Comparison of ENCODE assay signal across 10 cellular contexts in the genomic region with DNA sequence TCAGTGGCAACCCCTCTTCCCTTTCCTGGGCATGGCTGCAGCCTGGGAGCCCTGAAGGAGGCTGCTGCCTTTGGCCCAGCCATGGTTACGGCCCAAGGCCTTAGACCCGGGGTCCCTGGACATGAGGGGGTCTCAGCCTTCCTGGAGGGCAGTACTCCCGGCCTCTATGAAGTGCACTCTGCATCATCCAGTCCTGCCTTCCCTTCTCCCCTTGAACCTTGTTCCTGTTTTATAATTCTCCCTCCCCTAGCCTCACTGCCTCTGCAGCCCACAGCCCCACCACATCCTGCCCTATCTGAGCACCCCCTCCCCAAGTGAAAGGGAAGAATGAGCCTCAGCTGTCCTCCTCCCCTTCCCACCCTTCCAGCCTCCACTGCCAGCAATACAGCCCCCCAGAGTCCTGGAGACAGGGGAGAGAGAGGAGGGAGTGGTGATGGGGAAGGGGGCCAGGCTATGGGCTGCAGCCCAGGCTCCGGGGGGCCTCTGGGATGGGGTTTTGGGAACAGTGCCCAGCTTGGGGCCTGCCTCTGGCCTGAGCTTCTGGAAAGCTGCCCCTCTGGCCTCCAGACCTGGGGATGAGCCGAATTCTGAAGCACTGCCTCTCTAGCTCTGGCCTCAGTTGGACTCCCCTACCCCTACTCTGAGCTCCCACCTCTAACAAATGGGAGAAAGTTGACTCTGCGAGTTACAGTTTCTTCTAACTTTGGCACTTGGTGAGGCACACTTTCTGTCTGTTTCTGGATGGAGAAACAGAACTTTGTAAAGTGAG. TPM values are rescaled to one million over a fixed set of nuclear protein-coding genes. Genes with fewer than 3 reads are reported as not detected.
DNase-seq lines count a peak whose midpoint lies in the region; ATAC-seq and TF ChIP-seq lines count a peak whose summit lies in the region.
"Had no signal": no experiment of that assay in that cellular context is flagged by ENCODE, and none has a peak within 500 bp of the region (broad histone marks: within the 10 kb centered on the region; RNA-seq: fewer than 3 reads in every experiment).

No MANE protein-coding gene starts in this region.

- H3K9me3 ChIP-seq in GM23248 (ENCODE audit: low read depth) (no peaks in the 10 kb centered on the region), right atrium auricular region (no peaks in the 10 kb centered on the region), PC-9 (ENCODE audit: insufficient read depth, low read depth) (no peaks in the 10 kb centered on the region)

- H3K4me3 ChIP-seq in GM23248 (no peak overlapping the region), right atrium auricular region (peak overlapping the region in 1 of 2 donors; percentile 8), PC-9 (no peak overlapping the region)

- CTCF ChIA-PET in activated CD8-positive, alpha-beta T cell treated with anti-CD3 and anti-CD28 coated beads for 36 hours (lab: Charles Lee) = interaction anchor here (1.1 to 22.4 kb wide), 7 partner anchors 10 to 195 kb away, joined by 3 to 336 read pairs (median 4); no protein-coding TSS in a partner anchor
- CTCF ChIA-PET in PC-9 (lab: Charles Lee) = interaction anchor here (1.2 kb wide), 1 partner anchor 21 kb away, joined by 3 read pairs; no protein-coding TSS in a partner anchor

- peaks cover 84% of the 10 kb centered on the region for H3K4me1 Mint-ChIP-seq in activated CD8-positive, alpha-beta T cell treated with anti-CD3 and anti-CD28 coated beads for 36 hours (ENCODE audit: low read depth)
- peaks cover 84% of the 10 kb centered on the region for H3K4me1 Mint-ChIP-seq in stimulated activated memory B cell treated with anti-CD40 and anti-IgM and Interleukin-4, amounts not matched to agents 10 μg/mL and 1 μg/mL and 100 μg/mL, for 72 hours

- H3K4me2 ChIP-seq in GM23248 (ENCODE audit: unreplicated experiment) (no peak overlapping the region), PC-9 (no peak overlapping the region)

- ATAC-seq in activated CD8-positive, alpha-beta T cell treated with anti-CD3 and anti-CD28 coated beads for 36 hours = no peak
- no peak for ATAC-seq in stimulated activated memory B cell treated with anti-CD40 and anti-IgM and Interleukin-4, amounts not matched to agents 10 μg/mL and 1 μg/mL and 100 μg/mL, for 72 hours
- ATAC-seq in HG03432 (IDR thresholded peaks at IDR 0.05; ENCODE audit: unreplicated experiment) (no peak), HG03175 (IDR thresholded peaks at IDR 0.05; ENCODE audit: unreplicated experiment) (no peak)
- ATAC-seq: PC-3 had no signal

- intact Hi-C loops in activated CD8-positive, alpha-beta T cell treated with anti-CD3 and anti-CD28 coated beads for 36 hours (cut with micrococcal nuclease) = no loop called here
- intact Hi-C loops in PC-9 (cut with micrococcal nuclease; ENCODE audit: unreplicated experiment) = no loop called here

- H3K4me3 Mint-ChIP-seq in activated CD8-positive, alpha-beta T cell treated with anti-CD3 and anti-CD28 coated beads for 36 hours = peak overlapping the region; percentile 46
- H3K4me3 Mint-ChIP-seq in stimulated activated memory B cell treated with anti-CD40 and anti-IgM and Interleukin-4, amounts not matched to agents 10 μg/mL and 1 μg/mL and 100 μg/mL, for 72 hours = no peak overlapping the region

- H3F3A ChIP-seq in GM23248 (ENCODE audit: insufficient read depth) (peaks cover 22% of the 10 kb centered on the region), PC-9 (ENCODE audit: insufficient read depth, low read depth) (no peaks in the 10 kb centered on the region)

- BruUV-seq in PC-9 (replicated peaks; lab: Mats Ljungman, UMichigan) = no TSS peak

- TF ChIP-seq CTCF in activated CD8-positive, alpha-beta T cell treated with anti-CD3 and anti-CD28 coated beads for 36 hours (IDR thresholded peaks at IDR 0.05) = no peak
- TF ChIP-seq CTCF in right atrium auricular region (IDR thresholded peaks at IDR 0.05) (no peak), PC-9 (conservative IDR thresholded peaks at IDR 0.05) (no peak)

- H3K4me1 ChIP-seq in GM23248 (ENCODE audit: insufficient read depth) = peaks cover 41% of the 10 kb centered on the region
- peaks cover 0 to 79% of the 10 kb centered on the region in 2 donors for H3K4me1 ChIP-seq in right atrium auricular region
- peaks cover 4% of the 10 kb centered on the region; the same call in 1 of the 2 replicates for H3K4me1 ChIP-seq in PC-9 (replicated peaks; ENCODE audit: insufficient read depth)

- H4K20me1 ChIP-seq in GM23248 (ENCODE audit: insufficient read depth) (no peaks in the 10 kb centered on the region), PC-9 (ENCODE audit: insufficient read depth) (no peaks in the 10 kb centered on the region)

- POLR2A ChIA-PET in activated CD8-positive, alpha-beta T cell treated with anti-CD3 and anti-CD28 coated beads for 36 hours (lab: Charles Lee) = interaction anchor here (1.0 to 22.7 kb wide), 9 partner anchors 4 to 210 kb away, joined by 3 to 787 read pairs (median 4); a partner anchor contains a TSS
- POLR2A ChIA-PET in PC-9 (lab: Charles Lee; ENCODE audit: unreplicated experiment) = interaction anchor here (0.6 kb wide), 1 partner anchor 226 kb away, joined by 4 read pairs; no protein-coding TSS in a partner anchor

- H3K27me3 ChIP-seq in GM23248 (replicated peaks; ENCODE audit: insufficient read depth) (no peaks in the 10 kb centered on the region), right atrium auricular region (no peaks in the 10 kb centered on the region), PC-9 (ENCODE audit: insufficient read depth, low read depth) (peaks cover 3% of the 10 kb centered on the region)

- peak overlapping the region; percentile 66 for H3K9ac ChIP-seq in GM23248

- H3K36me3 Mint-ChIP-seq in activated CD8-positive, alpha-beta T cell treated with anti-CD3 and anti-CD28 coated beads for 36 hours (ENCODE audit: low read depth) = peaks cover 100% of the 10 kb centered on the region
- peaks cover 89% of the 10 kb centered on the region for H3K36me3 Mint-ChIP-seq in stimulated activated memory B cell treated with anti-CD40 and anti-IgM and Interleukin-4, amounts not matched to agents 10 μg/mL and 1 μg/mL and 100 μg/mL, for 72 hours

- DNase-seq in GM23248 (no peak), right atrium auricular region (ENCODE audit: low spot score) (peak; percentile 57), AG08396 (ENCODE audit: low spot score) (no peak), PC-9 (no peak)
- peak; percentile 5 for DNase-seq in activated CD8-positive, alpha-beta T cell treated with anti-CD3 and anti-CD28 coated beads for 36 hours
- DNase-seq: PC-3 had no signal

- H2AFZ ChIP-seq in GM23248 (no peak overlapping the region), PC-9 (no peak overlapping the region)

- H3K36me3 ChIP-seq in GM23248 (ENCODE audit: low read depth) (no peaks in the 10 kb centered on the region), right atrium auricular region (no peaks in the 10 kb centered on the region), PC-9 (ENCODE audit: low read depth) (no peaks in the 10 kb centered on the region)

- WGBS in GM23248 (ENCODE audit: low coverage in 1 of 2, low lambda C conversion rate in 2 of 2, missing lambda C conversion rate in 2 of 2), 2 experiments = 68 to 69% methylated on average over 6 of the region's 6 CpGs

- H3K79me2 ChIP-seq in GM23248 (ENCODE audit: insufficient read depth) (peaks cover 17% of the 10 kb centered on the region; the same call in 1 of the 2 replicates), PC-9 (ENCODE audit: low read depth) (no peaks in the 10 kb centered on the region)

- H3K9me2 ChIP-seq in GM23248 (ENCODE audit: insufficient read depth) = no peaks in the 10 kb centered on the region
- H3K9me2 ChIP-seq in PC-9 (ENCODE audit: insufficient read depth) = no peaks in the 10 kb centered on the region

- 0 out of 2 replicates have a peak overlapping the region, but pooled peaks have one; percentile 8 for H3K27ac ChIP-seq in GM23248
- peak overlapping the region; percentile 62 to 70 for H3K27ac ChIP-seq in right atrium auricular region
- no peak overlapping the region for H3K27ac ChIP-seq in PC-9

- no peaks in the 10 kb centered on the region for H3K9me3 Mint-ChIP-seq in activated CD8-positive, alpha-beta T cell treated with anti-CD3 and anti-CD28 coated beads for 36 hours
- peaks cover 2% of the 10 kb centered on the region for H3K9me3 Mint-ChIP-seq in stimulated activated memory B cell treated with anti-CD40 and anti-IgM and Interleukin-4, amounts not matched to agents 10 μg/mL and 1 μg/mL and 100 μg/mL, for 72 hours

- in situ Hi-C loops in GM23248 (cut with MboI) = no loop called here

- no peaks in the 10 kb centered on the region for H3K27me3 Mint-ChIP-seq in activated CD8-positive, alpha-beta T cell treated with anti-CD3 and anti-CD28 coated beads for 36 hours
- no peaks in the 10 kb centered on the region for H3K27me3 Mint-ChIP-seq in stimulated activated memory B cell treated with anti-CD40 and anti-IgM and Interleukin-4, amounts not matched to agents 10 μg/mL and 1 μg/mL and 100 μg/mL, for 72 hours

- peak overlapping the region; percentile 88 for H3K27ac Mint-ChIP-seq in activated CD8-positive, alpha-beta T cell treated with anti-CD3 and anti-CD28 coated beads for 36 hours
- H3K27ac Mint-ChIP-seq in stimulated activated memory B cell treated with anti-CD40 and anti-IgM and Interleukin-4, amounts not matched to agents 10 μg/mL and 1 μg/mL and 100 μg/mL, for 72 hours = peak overlapping the region; percentile 89

RNA-seq across cellular contexts. Expression of a gene that starts 7.6 kb away (rescaled TPM):
- total RNA-seq in GM23248 (2014; rRNA removed; shearing (Covaris generic)) = not detected in 2 replicates
- polyA plus RNA-seq in GM23248 (2016; fragmentation: Nextera tagmentation; extraction: Ambion mirVana) = 0.68 and 1.2 TPM in 2 replicates
- 100 to 1,000 TPM; 297 to 302 TPM for total RNA-seq in activated CD8-positive, alpha-beta T cell treated with anti-CD3 and anti-CD28 coated beads for 36 hours
- total RNA-seq in right atrium auricular region = under 1 TPM in 1 of 2 donors, not detected in 1; 0.28 TPM
- not detected in 2 replicates for total RNA-seq in PC-9 (2021)
- total RNA-seq: glomerular endothelial cell, PC-3 had no signal

RNA-seq across cellular contexts. Expression of a gene that starts 56.3 kb away (rescaled TPM):
- not detected in 2 replicates for total RNA-seq in GM23248 (2014; rRNA removed; shearing (Covaris generic))
- polyA plus RNA-seq in GM23248 (2016; fragmentation: Nextera tagmentation; extraction: Ambion mirVana) = 0.20 and 0.44 TPM in 2 replicates
- 1 to 10 TPM; 5.8 to 6.3 TPM for total RNA-seq in activated CD8-positive, alpha-beta T cell treated with anti-CD3 and anti-CD28 coated beads for 36 hours
- total RNA-seq in right atrium auricular region = not detected
- total RNA-seq in PC-9 (2021) = 17.4 and 23.5 TPM in 2 replicates
- total RNA-seq: glomerular endothelial cell had no signal

Comparison
In these comparisons a context has a peak if more than half of its experiments do, and no peak if none do; other contexts are left out.
1. DNase-seq: peak in activated CD8-positive, alpha-beta T cell treated with anti-CD3 and anti-CD28 coated beads for 36 hours (single experiment) and right atrium auricular region (single experiment); none in GM23248 (single experiment), AG08396 (single experiment) and PC-9 (0 of 2).
2. RNA of a gene that starts 7.6 kb away (total RNA-seq): 297 to 302 TPM in activated CD8-positive, alpha-beta T cell treated with anti-CD3 and anti-CD28 coated beads for 36 hours; 0.28 TPM in right atrium auricular region, not detected in GM23248 and not detected in PC-9; every median in the first group is over 100 times any median in the second.